Comparison of ENCODE assay signal across 6 cellular contexts in the genomic region with DNA sequence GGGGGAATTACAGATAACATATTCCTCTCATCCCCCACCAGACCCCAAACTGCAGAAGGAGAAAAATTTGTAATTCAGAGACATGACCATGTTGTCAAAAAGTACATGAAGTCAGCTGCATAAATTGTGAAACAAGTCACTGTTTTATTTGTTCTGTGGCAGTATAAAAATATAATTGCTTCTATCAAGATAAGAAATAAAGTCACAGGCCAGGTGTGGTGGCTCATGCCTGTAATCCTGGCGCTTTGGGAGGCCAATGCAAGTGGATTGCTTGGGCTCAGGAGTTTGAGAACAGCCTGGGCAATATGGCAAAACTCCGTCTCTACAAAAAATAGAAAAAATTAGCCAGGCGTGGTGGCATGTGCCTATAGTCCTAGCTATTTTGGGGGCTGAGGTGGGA.
"Had no signal": no experiment of that assay in that cellular context is flagged by ENCODE, and none has a peak within 500 bp of the region (broad histone marks: within the 10 kb centered on the region; RNA-seq: fewer than 3 reads in every experiment).

No MANE protein-coding gene starts in this region.

- H3K4me3 ChIP-seq: K562 had no signal

- ATAC-seq: HepG2, K562 had no signal

- DNase-seq: IMR-90, KBM-7, KG1 had no signal

- H3K27ac ChIP-seq: HL-60 had no signal
